17 cellular contexts compared by ENCODE assay signal in the genomic region with DNA sequence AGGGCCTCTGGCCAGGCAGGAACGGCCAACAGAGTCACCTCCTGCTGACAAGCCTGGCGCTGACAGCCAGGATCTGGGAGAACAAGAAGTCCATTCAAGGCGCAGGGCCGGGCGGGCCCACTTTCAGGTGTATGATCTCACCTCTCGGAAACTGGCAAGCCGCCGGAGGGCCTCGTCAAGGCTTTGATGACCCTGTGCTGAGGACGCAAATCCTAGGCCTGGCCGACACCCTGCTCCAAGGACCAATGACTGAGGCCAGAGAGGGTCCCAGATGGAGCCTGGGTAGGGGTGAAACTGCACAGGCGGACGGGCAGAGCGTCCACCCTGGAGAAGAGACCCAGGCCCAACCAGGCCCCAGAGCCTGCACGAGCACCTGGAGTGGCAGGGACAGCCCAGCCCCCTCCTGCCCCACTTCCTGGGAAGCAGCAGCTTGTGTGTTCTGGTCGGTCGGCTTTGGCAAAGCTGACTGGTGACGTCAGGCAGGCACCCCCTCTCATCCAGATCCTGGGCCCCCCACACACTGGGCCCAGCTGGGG. TPM values are rescaled to one million over a fixed set of nuclear protein-coding genes. Genes with fewer than 3 reads are reported as not detected.
DNase-seq lines count a peak whose midpoint lies in the region; ATAC-seq and TF ChIP-seq lines count a peak whose summit lies in the region.
"Had no signal": no experiment of that assay in that cellular context is flagged by ENCODE, and none has a peak within 500 bp of the region (broad histone marks: within the 10 kb centered on the region; RNA-seq: fewer than 3 reads in every experiment).

No MANE protein-coding gene starts in this region.

- no peaks in the 10 kb centered on the region for H3K9me3 ChIP-seq in lung (ENCODE audit: control insufficient read depth in 2 of 2, insufficient read depth in 1 of 2, low read length in 1 of 2)
- no peaks in the 10 kb centered on the region for H3K9me3 ChIP-seq in spleen
- H3K9me3 ChIP-seq: SK-N-SH had no signal

- in situ Hi-C loops in G401 (cut with HindIII; ENCODE audit: low sequenced_read_pairs), result no loop called here

- WGBS in lung, 2 donors, result 71 to 81% methylated on average over 18 of the region's 18 CpGs
- WGBS in spleen, 5 donors, result 82 to 95% (median 87%) methylated on average over 15 to 18 of the region's 18 CpGs

- H3K27me3 ChIP-seq in lung (ENCODE audit: control insufficient read depth, insufficient read depth) (no peaks in the 10 kb centered on the region), spleen (replicated peaks in 1 of 7) (peaks cover 0 to 14% (median 0%) of the 10 kb centered on the region in 7 donors)

- no peaks in the 10 kb centered on the region for H3K36me3 ChIP-seq in lung (ENCODE audit: control insufficient read depth in 2 of 2, insufficient read depth in 2 of 2, low read length in 2 of 2)
- H3K36me3 ChIP-seq in spleen, result no peaks in the 10 kb centered on the region

- intact Hi-C loops in spleen (cut with DNase I; ENCODE audit: low total_unique reads), result no loop called here

- no peaks in the 10 kb centered on the region for H3K4me1 ChIP-seq in lung (ENCODE audit: control insufficient read depth in 2 of 2, insufficient read depth in 2 of 2, low read length in 2 of 2)
- peaks cover 0 to 12% (median 5%) of the 10 kb centered on the region in 6 donors for H3K4me1 ChIP-seq in spleen

- H3K27ac ChIP-seq in coronary artery, result peak overlapping the region; percentile 84 to 91
- peak overlapping the region in 1 of 2 donors; percentile 28 for H3K27ac ChIP-seq in lung (ENCODE audit: low read depth in 1 of 2, low read length in 1 of 2)
- H3K27ac ChIP-seq in spleen, result peak overlapping the region in 2 of 8 donors; percentile 30 to 41

- peak; percentile 58 for ATAC-seq in lung (ENCODE audit: insufficient read depth, low FRiP score)
- no peak for ATAC-seq in GM19324 (IDR thresholded peaks at IDR 0.05; ENCODE audit: low FRiP score, unreplicated experiment)
- ATAC-seq: stimulated activated naive CD8-positive, alpha-beta T cell treated with anti-CD3 and anti-CD28 coated beads, Interleukin-15, Interleukin-2, amounts not matched to agents 100 U/mL and 50 U/mL, for 24 hours had no signal

- TF ChIP-seq CTCF in coronary artery (IDR thresholded peaks at IDR 0.05), result no peak
- no peak for TF ChIP-seq CTCF in lung (IDR thresholded peaks at IDR 0.05; ENCODE audit: control extremely low read depth, extremely low read depth)
- no peak for TF ChIP-seq CTCF in spleen (IDR thresholded peaks at IDR 0.05 in 8 of 11, conservative IDR thresholded peaks at IDR 0.05 in 3 of 11)

- DNase-seq in G401 (ENCODE audit: low spot score), result peak; percentile 66
- no peak for DNase-seq in coronary artery (ENCODE audit: low spot score)
- peak; percentile 86 for DNase-seq in lung (ENCODE audit: low spot score)
- DNase-seq in spleen, result peak; percentile 72
- no peak for DNase-seq in cortex of kidney (lab: John Stamatoyannopoulos, UW)
- no peak for DNase-seq in SHP77 (lab: John Stamatoyannopoulos, UW)
- DNase-seq in kidney glomerular epithelial cell (lab: John Stamatoyannopoulos, UW), result no peak
- DNase-seq: activated CD4-positive, alpha-beta T cell treated with anti-CD3 and anti-CD28 coated beads for 4 hours; activated CD8-positive, alpha-beta memory T cell treated with anti-CD3 and anti-CD28 coated beads, Interleukin-2, amount 50 U/mL, for 4 hours; foreskin melanocyte; NCI-H2081 treated with DMSO at 0.1 percent for 48 hours; NCI-H510A; stimulated activated naive CD8-positive, alpha-beta T cell treated with anti-CD3 and anti-CD28 coated beads, Interleukin-15, Interleukin-2, amounts not matched to agents 100 U/mL and 50 U/mL, for 24 hours had no signal

- H3K4me3 ChIP-seq in coronary artery (no peak overlapping the region), lung (no peak overlapping the region), spleen (no peak overlapping the region)

- no peak for TF ChIP-seq POLR2A in spleen (IDR thresholded peaks at IDR 0.05)

RNA-seq across cellular contexts. Expression of gene MYL10, which starts 30.6 kb away (rescaled TPM):
- 0.17 TPM in 1 of 2 replicates, not detected in the other for total RNA-seq in G401 (2014; rRNA removed; shearing (Covaris generic))
- total RNA-seq in lung, result not detected
- not detected for polyA plus RNA-seq in lung
- not detected for total RNA-seq in spleen
- not detected for polyA plus RNA-seq in spleen
- total RNA-seq: lower leg skin, renal cortical epithelial cell had no signal
- polyA plus RNA-seq: SK-N-SH had no signal

Comparison
In these comparisons a context has a peak if more than half of its experiments do, and no peak if none do; other contexts are left out.
1. DNase-seq: peak in G401 (single experiment), lung (single experiment) and spleen (single experiment); none in coronary artery (single experiment), cortex of kidney (single experiment), SHP77 (0 of 2) and kidney glomerular epithelial cell (single experiment).